In genomic region chr1:174519845-174520244, GRCh38 we compare ENCODE assay signal across 22 cellular contexts.
DNase-seq lines count a peak whose midpoint lies in the region; ATAC-seq and TF ChIP-seq lines count a peak whose summit lies in the region.
"Had no signal": no experiment of that assay in that cellular context is flagged by ENCODE, and none has a peak within 500 bp of the region (broad histone marks: within the 10 kb centered on the region; RNA-seq: fewer than 3 reads in every experiment).

No MANE protein-coding gene starts in this region.

- no peak for TF ChIP-seq CTCF in chondrocyte (IDR thresholded peaks at IDR 0.05)

- no peak for ATAC-seq in HG03460 (IDR thresholded peaks at IDR 0.05; ENCODE audit: unreplicated experiment)
- ATAC-seq in GM19328 (IDR thresholded peaks at IDR 0.05; ENCODE audit: unreplicated experiment), result no peak
- ATAC-seq: activated naive CD8-positive, alpha-beta T cell treated with anti-CD3 and anti-CD28 coated beads, Interleukin-2, amount 50 U/mL, for 24 hours; stimulated activated naive CD8-positive, alpha-beta T cell treated with anti-CD3 and anti-CD28 coated beads, Interleukin-15, Interleukin-2, amounts not matched to agents 100 U/mL and 50 U/mL, for 24 hours; T-helper 17 cell had no signal

- peaks cover 15% of the 10 kb centered on the region for H3K9me3 Mint-ChIP-seq in chondrocyte (ENCODE audit: low read depth)

- H3K4me1 Mint-ChIP-seq in chondrocyte (ENCODE audit: low read depth), result peaks cover 2% of the 10 kb centered on the region
- H3K4me1 Mint-ChIP-seq: activated naive CD8-positive, alpha-beta T cell treated with anti-CD3 and anti-CD28 coated beads, Interleukin-2, amount 50 U/mL, for 24 hours; T-helper 17 cell had no signal

- H3K4me3 Mint-ChIP-seq in chondrocyte (ENCODE audit: unreplicated experiment), result no peak overlapping the region
- H3K4me3 Mint-ChIP-seq: activated naive CD8-positive, alpha-beta T cell treated with anti-CD3 and anti-CD28 coated beads, Interleukin-2, amount 50 U/mL, for 24 hours; CD8-positive, alpha-beta memory T cell; T-helper 17 cell had no signal

- H3K36me3 Mint-ChIP-seq in chondrocyte (ENCODE audit: low read depth), result no peaks in the 10 kb centered on the region

- no peaks in the 10 kb centered on the region for H3K27me3 Mint-ChIP-seq in chondrocyte (ENCODE audit: low read depth)
- H3K27me3 Mint-ChIP-seq: activated naive CD8-positive, alpha-beta T cell treated with anti-CD3 and anti-CD28 coated beads, Interleukin-2, amount 50 U/mL, for 24 hours; CD8-positive, alpha-beta memory T cell; T-helper 17 cell had no signal

- no peak overlapping the region for H3K27ac Mint-ChIP-seq in chondrocyte (ENCODE audit: unreplicated experiment)
- H3K27ac Mint-ChIP-seq: activated naive CD8-positive, alpha-beta T cell treated with anti-CD3 and anti-CD28 coated beads, Interleukin-2, amount 50 U/mL, for 24 hours; CD8-positive, alpha-beta memory T cell; T-helper 17 cell had no signal

- DNase-seq in DMS 273 treated with DMSO at 0.1 percent for 48 hours (lab: John Stamatoyannopoulos, UW) (peak; percentile 52), NCI-H1694 treated with DMSO at 0.1 percent for 48 hours (lab: John Stamatoyannopoulos, UW) (peak; percentile 88), cerebellar nuclear complex (lab: John Stamatoyannopoulos, UW) (peak; percentile 78 to 89), middle frontal gyrus (ENCODE audit: extremely low spot score, low spot score) (peak; percentile 61), chondrocyte (ENCODE audit: low spot score) (no peak)
- DNase-seq in activated CD8-positive, alpha-beta memory T cell treated with anti-CD3 and anti-CD28 coated beads, Interleukin-2, amount 50 U/mL, for 4 hours, result no peak
- DNase-seq: activated CD4-positive, alpha-beta T cell treated with anti-CD3 and anti-CD28 coated beads, Interleukin-2, amount 50 U/mL, for 1 hour; activated CD8-positive, alpha-beta memory T cell treated with anti-CD3 and anti-CD28 coated beads, Interleukin-2, amount 50 U/mL, for 48 hours; activated effector memory CD4-positive, alpha-beta T cell treated with Interleukin-2 at 50 U/mL for 16 hours; activated naive CD8-positive, alpha-beta T cell treated with anti-CD3 and anti-CD28 coated beads, Interleukin-2, amount 50 U/mL, for 24 hours; CD8-positive, alpha-beta memory T cell; DND-41; KG1; MV-4-11; NCI-H226; SIG-M5; sigmoid colon; stimulated activated naive CD8-positive, alpha-beta T cell treated with anti-CD3 and anti-CD28 coated beads, Interleukin-15, Interleukin-2, amounts not matched to agents 100 U/mL and 50 U/mL, for 24 hours; T-helper 17 cell; upper lobe of left lung had no signal

Comparison
In these comparisons a context has a peak if more than half of its experiments do, and no peak if none do; other contexts are left out.
1. DNase-seq: peak in DMS 273 treated with DMSO at 0.1 percent for 48 hours (single experiment), NCI-H1694 treated with DMSO at 0.1 percent for 48 hours (single experiment), cerebellar nuclear complex (2 of 2) and middle frontal gyrus (single experiment); none in activated CD8-positive, alpha-beta memory T cell treated with anti-CD3 and anti-CD28 coated beads, Interleukin-2, amount 50 U/mL, for 4 hours (single experiment) and chondrocyte (single experiment).